Comparison of ENCODE assay signal across 15 cellular contexts in the genomic region with DNA sequence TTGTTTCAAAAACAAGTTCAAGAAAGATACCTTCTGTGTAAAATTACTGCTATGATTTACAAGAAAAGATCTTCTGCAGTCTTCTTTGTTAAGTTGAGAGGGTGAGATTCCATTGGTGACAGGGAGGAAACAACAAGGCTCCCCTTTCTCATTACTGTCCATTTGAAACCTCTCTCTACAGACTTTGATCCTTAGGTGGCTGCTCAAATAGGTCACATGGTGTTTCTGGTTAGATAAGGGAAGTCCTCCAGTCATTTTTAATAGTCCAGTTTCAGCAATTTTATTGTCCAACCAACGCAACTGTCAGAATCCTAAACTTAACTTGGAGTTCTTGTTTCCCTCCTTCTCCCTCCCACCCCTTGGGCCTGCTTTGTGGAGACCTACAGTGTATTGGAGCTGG.
"Had no signal": no experiment of that assay in that cellular context is flagged by ENCODE, and none has a peak within 500 bp of the region (broad histone marks: within the 10 kb centered on the region; RNA-seq: fewer than 3 reads in every experiment).

No MANE protein-coding gene starts in this region.

- H3K27ac ChIP-seq: ascending aorta, cardiac muscle cell, neural progenitor cell, ovary, WERI-Rb-1 had no signal

- H3K4me1 Mint-ChIP-seq: memory B cell had no signal

- H3K9ac ChIP-seq: neural progenitor cell had no signal

- H3K27ac Mint-ChIP-seq: activated CD8-positive, alpha-beta T cell treated with anti-CD3 and anti-CD28 coated beads, Interleukin-2, amount 10 ng/mL, durations not matched to agents 7 days and 5 days; activated T-helper 1 cell treated with anti-CD3 and anti-CD28 coated beads, Interleukin-12 subunit alpha, Interleukin-12 subunit beta, Interleukin-2, Interleukin-4 antibody, amounts not matched to agents 30 ng/mL and 10 ng/mL and 1 ng/mL, durations not matched to agents 14 hours and 24 hours and 36 hours; memory B cell; neural progenitor cell had no signal

- ATAC-seq: activated CD8-positive, alpha-beta T cell treated with anti-CD3 and anti-CD28 coated beads, Interleukin-2, amount 10 ng/mL, durations not matched to agents 7 days and 5 days had no signal

- H3K27me3 Mint-ChIP-seq: memory B cell had no signal

- H3K9me3 Mint-ChIP-seq: activated T-helper 1 cell treated with anti-CD3 and anti-CD28 coated beads, Interleukin-12 subunit alpha, Interleukin-12 subunit beta, Interleukin-2, Interleukin-4 antibody, amounts not matched to agents 30 ng/mL and 10 ng/mL and 1 ng/mL, durations not matched to agents 14 hours and 24 hours and 36 hours; memory B cell had no signal

- H2AFZ ChIP-seq: neural progenitor cell had no signal

- H3K4me3 ChIP-seq: ascending aorta, cardiac muscle cell, esophagus squamous epithelium, neural progenitor cell, ovary, upper lobe of left lung had no signal

- H3K4me1 ChIP-seq: ascending aorta had no signal

- H3K4me2 ChIP-seq: neural progenitor cell had no signal

- H3K9me3 ChIP-seq: ascending aorta, esophagus squamous epithelium, ovary, upper lobe of left lung had no signal

- DNase-seq: activated CD4-positive, alpha-beta T cell treated with anti-CD3 and anti-CD28 coated beads for 48 hours; activated CD8-positive, alpha-beta T cell treated with anti-CD3 and anti-CD28 coated beads, Interleukin-2, amount 10 ng/mL, durations not matched to agents 7 days and 5 days; activated naive CD4-positive, alpha-beta T cell; esophagus squamous epithelium; foreskin fibroblast; ovary; retina; T-helper 9 cell; upper lobe of left lung; WERI-Rb-1 had no signal

- H3K36me3 ChIP-seq: ascending aorta, cardiac muscle cell, esophagus squamous epithelium, neural progenitor cell, ovary, upper lobe of left lung, WERI-Rb-1 had no signal

- H3K27me3 ChIP-seq: ascending aorta, cardiac muscle cell, esophagus squamous epithelium, neural progenitor cell, ovary, upper lobe of left lung had no signal

- H3K36me3 Mint-ChIP-seq: memory B cell had no signal

- H3K4me3 Mint-ChIP-seq: activated CD8-positive, alpha-beta T cell treated with anti-CD3 and anti-CD28 coated beads, Interleukin-2, amount 10 ng/mL, durations not matched to agents 7 days and 5 days; activated T-helper 1 cell treated with anti-CD3 and anti-CD28 coated beads, Interleukin-12 subunit alpha, Interleukin-12 subunit beta, Interleukin-2, Interleukin-4 antibody, amounts not matched to agents 30 ng/mL and 10 ng/mL and 1 ng/mL, durations not matched to agents 14 hours and 24 hours and 36 hours; memory B cell; neural progenitor cell had no signal
